ENCODE assay signal across 14 cellular contexts in genomic region chr15:67824157-67824899, GRCh38. TPM values are rescaled to one million over a fixed set of nuclear protein-coding genes. Genes with fewer than 3 reads are reported as not detected.
A peak's percentile ranks its signal among the peaks of the same experiment; 100 is the strongest.
DNase-seq lines count a peak whose midpoint lies in the region; ATAC-seq lines count a peak whose summit lies in the region.
"Had no signal": no experiment of that assay in that cellular context is flagged by ENCODE, and none has a peak within 500 bp of the region (broad histone marks: within the 10 kb centered on the region; RNA-seq: fewer than 3 reads in every experiment).

No MANE protein-coding gene starts in this region.

- no peak overlapping the region for H4K91ac ChIP-seq in trophoblast cell (ENCODE audit: low read depth, low read length)

- H3K4me2 ChIP-seq in trophoblast cell (ENCODE audit: low read length) = no peak overlapping the region

- peaks cover 96% of the 10 kb centered on the region for H3K27me3 ChIP-seq in trophoblast cell (ENCODE audit: insufficient read depth, low read length)

- H2AK5ac ChIP-seq in trophoblast cell (ENCODE audit: low read length) = no peak overlapping the region

- no peak overlapping the region for H3K9ac ChIP-seq in trophoblast cell (ENCODE audit: low read length)

- H2BK5ac ChIP-seq in trophoblast cell (ENCODE audit: low read depth, low read length, poor library complexity) = no peak overlapping the region

- no peak overlapping the region for H3K18ac ChIP-seq in trophoblast cell (ENCODE audit: low read length)

- H3K4ac ChIP-seq in trophoblast cell (ENCODE audit: low read depth, low read length) = no peak overlapping the region

- no peaks in the 10 kb centered on the region for H3K36me3 Mint-ChIP-seq in T-cell

- no peak overlapping the region for H2AFZ ChIP-seq in trophoblast cell (ENCODE audit: insufficient read depth, low read length, poor library complexity)

- H4K8ac ChIP-seq in trophoblast cell (ENCODE audit: low read depth, low read length) = no peak overlapping the region

- H3K27ac Mint-ChIP-seq in T-cell = peak overlapping the region in 1 of 2 donors; percentile 1

- H3K79me1 ChIP-seq in trophoblast cell (ENCODE audit: low read length) = no peaks in the 10 kb centered on the region

- peaks cover 3 to 9% of the 10 kb centered on the region in 2 experiments for H3K4me1 ChIP-seq in trophoblast cell (ENCODE audit: control insufficient read depth in 1 of 2, insufficient read depth in 2 of 2, low read length in 2 of 2)

- POLR2A ChIA-PET in T-cell (lab: Charles Lee) = no interaction called here

- H3K9me3 Mint-ChIP-seq in T-cell = no peaks in the 10 kb centered on the region

- no peak overlapping the region for H2BK120ac ChIP-seq in trophoblast cell (ENCODE audit: insufficient read depth, low read length, poor library complexity)

- WGBS in trophoblast cell (ENCODE audit: extremely low coverage, insufficient coverage, insufficient read length) = no CpG with 5 or more reads among the region's 21 CpGs

- CTCF ChIA-PET in T-cell (lab: Charles Lee) = interaction anchor here (0.7 to 0.8 kb wide), 2 partner anchors 9 to 273 kb away, joined by 3 read pairs; no protein-coding TSS in a partner anchor

- peak overlapping the region; percentile 71 to 87 (median 76) for H3K4me3 Mint-ChIP-seq in T-cell

- H3K4me1 Mint-ChIP-seq in T-cell = peaks cover 55 to 64% (median 59%) of the 10 kb centered on the region in 3 donors

- peaks cover 38% of the 10 kb centered on the region for H3K9me3 ChIP-seq in trophoblast cell (ENCODE audit: insufficient read depth, low read depth, low read length)
- H3K9me3 ChIP-seq: esophagus muscularis mucosa had no signal

- H3K36me3 ChIP-seq in trophoblast cell (ENCODE audit: control insufficient read depth in 1 of 2, insufficient read depth in 2 of 2, low read length in 2 of 2) = no peaks in the 10 kb centered on the region
- H3K36me3 ChIP-seq: esophagus muscularis mucosa had no signal

- no peaks in the 10 kb centered on the region for H3K79me2 ChIP-seq in trophoblast cell (ENCODE audit: control insufficient read depth, insufficient read depth, low read length, poor library complexity)

- H3K23ac ChIP-seq in trophoblast cell (ENCODE audit: low read length) = no peak overlapping the region

- DNase-seq in AG08396 (ENCODE audit: low spot score) = peak; percentile 21
- DNase-seq in D341Med (ENCODE audit: low spot score) = peak; percentile 63
- no peak for DNase-seq in T-cell
- DNase-seq in iPS-NIHi11 (ENCODE audit: low spot score) = peak; percentile 15
- DNase-seq in 8988T = no peak
- no peak for DNase-seq in MV-4-11 (lab: John Stamatoyannopoulos, UW)
- DNase-seq in trophoblast cell = no peak
- DNase-seq: DMS79 treated with DMSO at 0.1 percent for 48 hours; NK-92 treated with Interleukin-12 subunit alpha and Interleukin-12 subunit beta, amount 100 ng/mL, for 24 hours had no signal

- H4K12ac ChIP-seq in trophoblast cell (ENCODE audit: low read depth, low read length) = no peak overlapping the region

- peaks cover 57 to 78% of the 10 kb centered on the region in 2 donors for H3K27me3 Mint-ChIP-seq in T-cell

- H2BK12ac ChIP-seq in trophoblast cell (ENCODE audit: low read length) = no peak overlapping the region

- ATAC-seq in T-cell (replicated peaks in 1 of 4) (no peak), HG03039 (IDR thresholded peaks at IDR 0.05; ENCODE audit: unreplicated experiment) (no peak)

- no peak overlapping the region for H3K14ac ChIP-seq in trophoblast cell (ENCODE audit: low read length)

- H3K27ac ChIP-seq in trophoblast cell (ENCODE audit: low read depth, low read length) = no peak overlapping the region
- H3K27ac ChIP-seq: esophagus muscularis mucosa had no signal

- H3K4me3 ChIP-seq in trophoblast cell (ENCODE audit: low read depth, low read length) = no peak overlapping the region

RNA-seq across cellular contexts. Expression of gene SKOR1, which starts 1.0 kb away (rescaled TPM):
- 1 to 10 TPM in 3 of 5 donors, under 1 TPM in 2; 0.79 to 2.7 (median 1.3) TPM for total RNA-seq in T-cell
- 0.11 TPM in 2 replicates for polyA plus RNA-seq in trophoblast cell (2013)

RNA-seq across cellular contexts. Expression of gene RNU6-1, which starts 15.5 kb away (rescaled TPM):
- total RNA-seq in T-cell = not detected
- not detected in 2 replicates for polyA plus RNA-seq in trophoblast cell (2013)
- total RNA-seq: aorta, esophagus muscularis mucosa, M059J, temporal lobe had no signal
- polyA plus RNA-seq: aorta had no signal

Comparison
In these comparisons a context has a peak if more than half of its experiments do, and no peak if none do; other contexts are left out.
1. DNase-seq: peak in AG08396 (single experiment), D341Med (single experiment) and iPS-NIHi11 (single experiment); none in T-cell (0 of 34), 8988T (single experiment), MV-4-11 (single experiment) and trophoblast cell (0 of 2).